ENCODE assay signal across 15 cellular contexts in the genomic region with DNA sequence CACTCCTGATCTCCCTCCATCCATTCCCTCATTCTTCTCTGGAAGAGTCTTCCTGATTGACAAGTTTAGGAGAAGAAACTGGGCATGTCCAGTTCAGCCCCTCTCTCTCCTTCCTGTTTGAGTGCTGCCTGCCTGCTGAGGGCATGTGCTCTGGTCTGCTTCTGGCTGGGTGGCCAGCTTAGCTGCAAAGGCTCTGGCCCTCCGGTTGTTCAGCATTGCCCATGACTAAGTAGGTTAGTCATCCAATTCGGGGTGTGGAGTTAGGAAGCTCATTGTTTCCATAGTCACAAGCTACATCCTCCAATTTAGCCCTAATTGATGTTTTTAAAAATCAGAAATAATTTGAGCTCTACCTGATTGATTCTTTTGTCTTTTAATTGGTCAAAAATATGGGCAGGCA. TPM values are rescaled to one million over a fixed set of nuclear protein-coding genes. Genes with fewer than 3 reads are reported as not detected.
DNase-seq lines count a peak whose midpoint lies in the region; ATAC-seq and TF ChIP-seq lines count a peak whose summit lies in the region.
"Had no signal": no experiment of that assay in that cellular context is flagged by ENCODE, and none has a peak within 500 bp of the region (broad histone marks: within the 10 kb centered on the region; RNA-seq: fewer than 3 reads in every experiment).

No MANE protein-coding gene starts in this region.

- H3K27me3 Mint-ChIP-seq in Calu3 (ENCODE audit: unreplicated experiment) (peaks cover under 1% of the 10 kb centered on the region), natural killer cell (ENCODE audit: low read depth in 2 of 2) (peaks cover 32 to 52% of the 10 kb centered on the region in 2 donors)

- CTCF ChIA-PET in Calu3 (lab: Charles Lee), result no interaction called here

- 78 to 88% methylated on average over 2 of the region's 2 CpGs for WGBS in testis, 2 donors

- H3K27ac ChIP-seq in testis, result no peak overlapping the region
- H3K27ac ChIP-seq: coronary artery, stomach, WERI-Rb-1 had no signal

- no peak for ATAC-seq in natural killer cell
- ATAC-seq: activated T-cell treated with anti-CD3 and anti-CD28 coated beads, Interleukin-2, amount 50 U/mL, for 72 hours had no signal

- no peaks in the 10 kb centered on the region for H3K9me3 ChIP-seq in testis

- no peak for TF ChIP-seq POLR2A in testis (IDR thresholded peaks at IDR 0.05)

- no peak overlapping the region for H3K4me3 ChIP-seq in testis
- H3K4me3 ChIP-seq: coronary artery, stomach had no signal

- H3K4me3 Mint-ChIP-seq in Calu3 (ENCODE audit: low read depth, unreplicated experiment) (no peak overlapping the region), natural killer cell (no peak overlapping the region)
- H3K4me3 Mint-ChIP-seq: activated T-cell treated with anti-CD3 and anti-CD28 coated beads, Interleukin-2, amount 50 U/mL, for 72 hours; IgD-negative memory B cell; nephron progenitor cell had no signal

- peaks cover 4% of the 10 kb centered on the region for H3K4me1 ChIP-seq in testis
- H3K4me1 ChIP-seq: stomach had no signal

- H3K27ac Mint-ChIP-seq in Calu3 (ENCODE audit: unreplicated experiment), result peak overlapping the region; percentile 64
- H3K27ac Mint-ChIP-seq in natural killer cell, result no peak overlapping the region
- H3K27ac Mint-ChIP-seq: activated T-cell treated with anti-CD3 and anti-CD28 coated beads, Interleukin-2, amount 50 U/mL, for 72 hours; IgD-negative memory B cell; nephron progenitor cell had no signal

- no peak for TF ChIP-seq CTCF in Calu3 (IDR thresholded peaks at IDR 0.05; ENCODE audit: unreplicated experiment)
- TF ChIP-seq CTCF in natural killer cell (IDR thresholded peaks at IDR 0.05), result no peak
- TF ChIP-seq CTCF in testis (IDR thresholded peaks at IDR 0.05), result no peak

- H3K4me1 Mint-ChIP-seq in Calu3 (ENCODE audit: low read depth, unreplicated experiment) (peaks cover 9% of the 10 kb centered on the region), natural killer cell (no peaks in the 10 kb centered on the region)
- H3K4me1 Mint-ChIP-seq: nephron progenitor cell had no signal

- no peaks in the 10 kb centered on the region for H3K36me3 ChIP-seq in testis (ENCODE audit: low read depth, missing control alignments)
- H3K36me3 ChIP-seq: stomach, WERI-Rb-1 had no signal

- no TSS peak for BruUV-seq in Calu3 (replicated peaks; lab: Mats Ljungman, UMichigan)

- intact Hi-C loops in Calu3 (cut with micrococcal nuclease; ENCODE audit: unreplicated experiment), result no loop called here
- intact Hi-C loops in natural killer cell (cut with micrococcal nuclease), result no loop called here
- intact Hi-C loops in testis (cut with DNase I; ENCODE audit: low total_unique reads), result no loop called here

- H3K9me3 Mint-ChIP-seq in Calu3 (ENCODE audit: low read depth, unreplicated experiment) (peaks cover 3% of the 10 kb centered on the region), natural killer cell (no peaks in the 10 kb centered on the region)

- no peaks in the 10 kb centered on the region for H3K27me3 ChIP-seq in testis

- peak; percentile 46 for DNase-seq in Calu3
- DNase-seq in LoVo (ENCODE audit: low spot score), result peak; percentile 57
- DNase-seq in dedifferentiated amniotic fluid mesenchymal stem cell (ENCODE audit: extremely low spot score), result peak; percentile 48
- peak; percentile 52 to 89 for DNase-seq in lung microvascular endothelial cell (ENCODE audit: low read depth in 2 of 2)
- DNase-seq in natural killer cell, result no peak
- no peak for DNase-seq in testis
- no peak for DNase-seq in stimulated activated CD4-positive, alpha-beta T cell treated with anti-CD3 and anti-CD28 coated beads, Interleukin-4, amount 100 ng/mL, for 24 hours
- DNase-seq in NCI-H1092 treated with DMSO at 0.1 percent for 48 hours (lab: John Stamatoyannopoulos, UW), result no peak
- DNase-seq: activated T-cell treated with anti-CD3 and anti-CD28 coated beads, Interleukin-2, amount 50 U/mL, for 72 hours; nephron progenitor cell; RPMI8226; stomach; WERI-Rb-1 had no signal

- H3K36me3 Mint-ChIP-seq in Calu3 (ENCODE audit: insufficient read depth, unreplicated experiment), result no peaks in the 10 kb centered on the region
- H3K36me3 Mint-ChIP-seq in natural killer cell, result no peaks in the 10 kb centered on the region

RNA-seq across cellular contexts. Expression of a gene that starts 25.6 kb away (rescaled TPM):
- total RNA-seq in Calu3 (2022) (not detected in 2 replicates), lung microvascular endothelial cell (not detected in 2 replicates), natural killer cell (not detected), testis (not detected)
- not detected for polyA plus RNA-seq in testis (ENCODE audit: insufficient read depth, low read depth, low replicate concordance)
- total RNA-seq: activated T-cell treated with anti-CD3 and anti-CD28 coated beads, Interleukin-2, amount 50 U/mL, for 72 hours; stomach had no signal
- polyA plus RNA-seq: IgD-negative memory B cell, stomach had no signal

RNA-seq across cellular contexts. Expression of a gene that starts 30.4 kb away (rescaled TPM):
- not detected in 2 replicates for total RNA-seq in Calu3 (2022)
- not detected in 2 replicates for total RNA-seq in lung microvascular endothelial cell
- total RNA-seq in natural killer cell, result not detected
- total RNA-seq in testis, result 1 to 10 TPM; 7.1 to 8.3 TPM
- polyA plus RNA-seq in testis (ENCODE audit: insufficient read depth, low read depth, low replicate concordance), result 60.8 TPM
- total RNA-seq: activated T-cell treated with anti-CD3 and anti-CD28 coated beads, Interleukin-2, amount 50 U/mL, for 72 hours had no signal
- polyA plus RNA-seq: IgD-negative memory B cell had no signal

Comparison
In these comparisons a context has a peak if more than half of its experiments do, and no peak if none do; other contexts are left out.
1. DNase-seq: peak in Calu3 (single experiment), LoVo (single experiment), dedifferentiated amniotic fluid mesenchymal stem cell (single experiment) and lung microvascular endothelial cell (2 of 2); none in natural killer cell (single experiment), testis (single experiment), stimulated activated CD4-positive, alpha-beta T cell treated with anti-CD3 and anti-CD28 coated beads, Interleukin-4, amount 100 ng/mL, for 24 hours (single experiment) and NCI-H1092 treated with DMSO at 0.1 percent for 48 hours (single experiment).